ENCODE assay signal across 8 cellular contexts in the genomic region with DNA sequence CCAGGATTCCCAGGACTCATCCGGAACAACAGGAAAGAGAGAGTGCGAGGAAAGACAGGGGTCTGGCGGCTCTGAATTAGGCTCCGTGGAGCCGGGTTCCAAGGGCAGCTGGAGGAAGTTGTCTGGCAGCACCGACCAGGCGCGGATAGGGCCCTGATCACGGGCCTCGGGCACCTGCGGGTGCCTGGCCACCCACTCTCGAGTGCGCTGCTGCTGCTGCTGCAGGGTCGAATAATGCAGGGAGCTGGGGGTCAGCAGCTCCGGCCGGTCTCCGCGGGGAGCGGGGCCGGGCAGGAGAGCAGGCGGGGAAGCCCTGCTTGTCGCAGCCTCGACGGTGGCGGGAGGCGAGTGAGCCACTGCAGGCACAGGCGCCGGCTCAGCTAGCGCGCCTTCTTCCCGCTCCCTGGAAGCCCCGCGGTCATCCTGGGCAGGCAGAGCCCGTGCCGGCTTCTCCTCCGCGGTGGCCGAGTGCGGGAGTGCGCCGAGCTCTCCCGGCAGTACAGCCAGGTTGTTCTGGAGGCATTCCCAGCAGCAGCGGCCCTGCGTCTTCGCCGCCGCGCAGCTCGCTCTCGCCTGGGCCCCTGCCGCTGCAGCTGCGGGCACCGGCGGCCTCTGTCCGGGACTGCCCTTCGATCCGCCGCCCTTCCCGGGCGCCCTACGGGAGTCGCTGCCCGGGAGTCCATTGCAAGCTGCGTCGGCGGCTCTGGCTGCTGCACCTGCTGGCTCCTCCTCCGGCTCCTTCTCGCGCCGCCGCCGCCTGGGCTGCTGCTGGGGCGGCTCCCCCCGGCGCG. TPM values are rescaled to one million over a fixed set of nuclear protein-coding genes. Genes with fewer than 3 reads are reported as not detected.
DNase-seq lines count a peak whose midpoint lies in the region; ATAC-seq and TF ChIP-seq lines count a peak whose summit lies in the region.

No MANE protein-coding gene starts in this region.

- no peaks in the 10 kb centered on the region for H3K36me3 ChIP-seq in HUES6 (ENCODE audit: control insufficient read depth, insufficient read depth, low read length)
- H3K36me3 ChIP-seq in gastroesophageal sphincter = no peaks in the 10 kb centered on the region
- H3K36me3 ChIP-seq in ovary = no peaks in the 10 kb centered on the region

- H3K27ac ChIP-seq in HUES6 (ENCODE audit: low read depth, low read length) (no peak overlapping the region), gastroesophageal sphincter (no peak overlapping the region), ovary (no peak overlapping the region)

- no peak for TF ChIP-seq CTCF in gastroesophageal sphincter (IDR thresholded peaks at IDR 0.05)
- TF ChIP-seq CTCF in ovary (IDR thresholded peaks at IDR 0.05) = no peak

- peak overlapping the region; percentile 37 for H3K9ac ChIP-seq in HUES6 (ENCODE audit: low read length)

- 0 out of 2 replicates have a peak, but pooled peaks cover 4% of the 10 kb centered on the region for H3K4me1 ChIP-seq in HUES6 (ENCODE audit: control insufficient read depth, insufficient read depth, low read length)
- H3K4me1 ChIP-seq in gastroesophageal sphincter = peaks cover 0 to 20% (median 0%) of the 10 kb centered on the region in 3 donors
- peaks cover 3% of the 10 kb centered on the region for H3K4me1 ChIP-seq in ovary (ENCODE audit: insufficient read depth)

- WGBS in gastroesophageal sphincter (ENCODE audit: low coverage in 1 of 2), 2 donors = 49% methylated on average over 5 of the region's 76 CpGs; no CpG with 5 or more reads in 1 of the 2 donors
- WGBS in ovary, 3 donors = 5 to 8% (median 6%) methylated on average over 40 to 76 of the region's 76 CpGs

- no peak for TF ChIP-seq POLR2A in gastroesophageal sphincter (IDR thresholded peaks at IDR 0.05)
- no peak for TF ChIP-seq POLR2A in ovary (IDR thresholded peaks at IDR 0.05)

- peak; percentile 76 for DNase-seq in NCI-H748 (lab: John Stamatoyannopoulos, UW; ENCODE audit: unreplicated experiment)
- no peak for DNase-seq in NCI-H748 treated with DMSO at 0.1 percent for 48 hours (lab: John Stamatoyannopoulos, UW)
- DNase-seq in activated T-cell treated with anti-CD3 and anti-CD28 coated beads, Interleukin-2, amount 50 U/mL, for 48 hours = peak; percentile 35 to 49
- peak in 3 of 5 donors; percentile 15 to 44 (median 28) for DNase-seq in ovary
- no peak for DNase-seq in NCI-H446 (lab: John Stamatoyannopoulos, UW)
- no peak for DNase-seq in COLO829 (ENCODE audit: low spot score)

- H3K27me3 ChIP-seq in HUES6 (ENCODE audit: control insufficient read depth, insufficient read depth, low read length) = peaks cover 83% of the 10 kb centered on the region
- H3K27me3 ChIP-seq in gastroesophageal sphincter = peaks cover 61% of the 10 kb centered on the region
- H3K27me3 ChIP-seq in ovary = no peaks in the 10 kb centered on the region

- H3K4me3 ChIP-seq in HUES6 (ENCODE audit: low read depth, low read length) (peak overlapping the region; percentile 78), gastroesophageal sphincter (peak overlapping the region; percentile 23 to 57), ovary (peak overlapping the region; percentile 48)

- intact Hi-C loops in ovary (cut with DNase I) = no loop called here

- no peaks in the 10 kb centered on the region for H3K9me3 ChIP-seq in HUES6 (ENCODE audit: control insufficient read depth, insufficient read depth, low read depth, low read length)
- no peaks in the 10 kb centered on the region for H3K9me3 ChIP-seq in gastroesophageal sphincter
- H3K9me3 ChIP-seq in ovary = no peaks in the 10 kb centered on the region

- TF ChIP-seq EP300 in gastroesophageal sphincter (IDR thresholded peaks at IDR 0.05) = no peak
- no peak for TF ChIP-seq EP300 in ovary (IDR thresholded peaks at IDR 0.05)

- peak; percentile 64 for ATAC-seq in gastroesophageal sphincter

RNA-seq across cellular contexts. Expression of gene SOWAHB, which starts 1.0 kb away (rescaled TPM):
- 1 to 10 TPM in 1 of 4 donors, under 1 TPM in 1, not detected in 2; 0.62 to 1.8 TPM for total RNA-seq in gastroesophageal sphincter
- 1 to 10 TPM in 1 of 7 donors, under 1 TPM in 3, not detected in 3; 0.10 to 1.3 (median 0.17) TPM for total RNA-seq in ovary
- under 1 TPM; 0.05 to 0.07 TPM for polyA plus RNA-seq in ovary

RNA-seq across cellular contexts. Expression of gene SEPTIN11, which starts 52.6 kb away (rescaled TPM):
- total RNA-seq in gastroesophageal sphincter (100 to 1,000 TPM in 2 of 4 donors, 10 to 100 TPM in 2; 65.1 to 192 (median 97.8) TPM), ovary (10 to 100 TPM; 29.9 to 86.0 (median 54.1) TPM)
- polyA plus RNA-seq in ovary = 10 to 100 TPM; 24.3 to 43.6 TPM

Comparison
In these comparisons a context has a peak if more than half of its experiments do, and no peak if none do; other contexts are left out.
1. DNase-seq: peak in NCI-H748 (single experiment), activated T-cell treated with anti-CD3 and anti-CD28 coated beads, Interleukin-2, amount 50 U/mL, for 48 hours (2 of 2) and ovary (3 of 5); none in NCI-H748 treated with DMSO at 0.1 percent for 48 hours (single experiment), NCI-H446 (0 of 2) and COLO829 (single experiment).
2. Peak in every context shown above with its lines, with median percentiles within 50 percentile points of each other: H3K4me3 ChIP-seq.